ENCODE assay signal across 7 cellular contexts in the genomic region with DNA sequence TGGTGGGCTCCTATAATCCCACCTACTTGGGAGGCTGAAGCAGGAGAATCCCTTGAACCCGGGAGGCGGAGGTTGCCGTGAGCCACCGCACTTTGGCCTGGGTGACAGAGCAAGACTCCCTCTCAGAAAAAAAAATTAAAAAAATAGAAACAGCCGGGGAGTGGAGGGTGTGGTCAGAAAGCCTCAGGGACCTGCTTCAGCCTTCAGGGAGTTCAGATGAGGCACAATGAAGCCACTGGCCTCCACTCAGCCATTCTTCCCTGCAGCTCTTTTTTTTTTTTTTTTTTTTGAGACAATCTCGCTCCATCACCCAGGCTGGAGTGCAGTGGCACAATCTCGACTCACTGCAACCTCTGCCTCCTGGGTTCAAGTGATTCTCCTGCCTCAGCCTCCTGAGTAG. TPM values are rescaled to one million over a fixed set of nuclear protein-coding genes. Genes with fewer than 3 reads are reported as not detected.
DNase-seq lines count a peak whose midpoint lies in the region; TF ChIP-seq lines count a peak whose summit lies in the region.
"Not testable (repeated sequence)": the region's sequence is repeated elsewhere in the genome, so short reads cannot be mapped to it uniquely, and the experiment has no call there.

No MANE protein-coding gene starts in this region.

- peak overlapping the region; percentile 76 for H3K27ac ChIP-seq in RWPE1
- peak overlapping the region; percentile 42 to 67 (median 60) for H3K27ac ChIP-seq in esophagus muscularis mucosa (replicated peaks in 1 of 4)
- H3K27ac ChIP-seq in osteoblast (ENCODE audit: low read depth, low read length), result not testable (repeated sequence)
- peak overlapping the region; percentile 73 for H3K27ac ChIP-seq in temporal lobe (ENCODE audit: low read depth, low read length)

- H3K27me3 ChIP-seq in adipocyte (replicated peaks; ENCODE audit: control insufficient read depth, insufficient read depth, low read length); esophagus muscularis mucosa; osteoblast (ENCODE audit: insufficient read depth, low read length): not testable (repeated sequence)

- TF ChIP-seq POLR2A in esophagus muscularis mucosa (IDR thresholded peaks at IDR 0.05; ENCODE audit: low read depth), result not testable (repeated sequence)

- H3K27me3 Mint-ChIP-seq in immature natural killer cell (ENCODE audit: low read depth in 3 of 3), result not testable (repeated sequence)

- 90% methylated on average over 7 of the region's 7 CpGs for WGBS in esophagus muscularis mucosa

- intact Hi-C loops in esophagus muscularis mucosa (cut with DNase I), result not testable (repeated sequence)

- H3K9me3 Mint-ChIP-seq in immature natural killer cell, result not testable (repeated sequence)

- not testable (repeated sequence) for H3K4me3 Mint-ChIP-seq in immature natural killer cell

- not testable (repeated sequence) for H4K20me1 ChIP-seq in osteoblast (ENCODE audit: insufficient read depth, low read length)

- CTCF ChIA-PET in RWPE1 (lab: Yijun Ruan, JAX), result not testable (repeated sequence)

- H3K79me2 ChIP-seq in osteoblast (ENCODE audit: insufficient read depth, low read length), result peaks cover 30% of the 10 kb centered on the region

- not testable (repeated sequence) for H2AFZ ChIP-seq in osteoblast (ENCODE audit: low read length)

- H3K4me1 Mint-ChIP-seq in immature natural killer cell, result peaks cover 42 to 45% of the 10 kb centered on the region in 2 donors

- not testable (repeated sequence) for H3K4me2 ChIP-seq in osteoblast (ENCODE audit: insufficient read depth, low read length)

- H3K27ac Mint-ChIP-seq in immature natural killer cell, result peak overlapping the region; percentile 17 to 95 (median 90)

- H3K4me1 ChIP-seq in adipocyte (ENCODE audit: control insufficient read depth, insufficient read depth, low read length) (peaks cover 64% of the 10 kb centered on the region), esophagus muscularis mucosa (peaks cover 52 to 65% (median 57%) of the 10 kb centered on the region in 4 donors), osteoblast (ENCODE audit: insufficient read depth, low read length) (peaks cover 24% of the 10 kb centered on the region)

- not testable (repeated sequence) for H3K9me3 ChIP-seq in adipocyte (ENCODE audit: control insufficient read depth, low read length); esophagus muscularis mucosa; osteoblast (ENCODE audit: low read depth, low read length)

- TF ChIP-seq CTCF in RWPE1 (conservative IDR thresholded peaks at IDR 0.05; ENCODE audit: low read depth); esophagus muscularis mucosa (IDR thresholded peaks at IDR 0.05); osteoblast (IDR thresholded peaks at IDR 0.05; ENCODE audit: extremely low read depth, low read depth, low read length): not testable (repeated sequence)

- not testable (repeated sequence) for TF ChIP-seq EP300 in esophagus muscularis mucosa (IDR thresholded peaks at IDR 0.05)

- H3K36me3 Mint-ChIP-seq in immature natural killer cell, result peaks cover 19 to 27% (median 23%) of the 10 kb centered on the region in 3 donors

- not testable (repeated sequence) for H3K36me3 ChIP-seq in adipocyte (ENCODE audit: control insufficient read depth, insufficient read depth, low read length, severe bottlenecking); osteoblast (ENCODE audit: insufficient read depth, low read length)
- peaks cover 4 to 45% (median 26%) of the 10 kb centered on the region in 4 donors for H3K36me3 ChIP-seq in esophagus muscularis mucosa

- DNase-seq in GF-D8 (lab: John Stamatoyannopoulos, UW) (peak; percentile 44), osteoblast (ENCODE audit: insufficient read length, low spot score, missing footprints) (peak; percentile 73)
- not testable (repeated sequence) for DNase-seq in RWPE1 (ENCODE audit: low spot score); adipocyte (ENCODE audit: low read depth); esophagus muscularis mucosa (ENCODE audit: extremely low spot score); immature natural killer cell

- not testable (repeated sequence) for H3K4me3 ChIP-seq in adipocyte (ENCODE audit: low read length); esophagus muscularis mucosa; osteoblast (ENCODE audit: insufficient read depth, low read length)

- POLR2A ChIA-PET in RWPE1 (lab: Yijun Ruan, JAX; ENCODE audit: low non-redundant PET), result interaction anchor here (0.6 kb wide), 1 partner anchor 248 kb away, joined by 3 read pairs; no protein-coding TSS in a partner anchor

- peak overlapping the region; percentile 68 for H3K9ac ChIP-seq in adipocyte (ENCODE audit: low read length)

RNA-seq across cellular contexts. Expression of a gene that starts 8.5 kb away (rescaled TPM):
- total RNA-seq in esophagus muscularis mucosa (10 to 100 TPM; 40.0 to 52.4 (median 40.5) TPM), osteoblast (11.8 and 13.8 TPM in 2 replicates), temporal lobe (9.1 TPM)
- polyA plus RNA-seq in immature natural killer cell, result 10 to 100 TPM; 25.0 to 31.7 (median 30.9) TPM

RNA-seq across cellular contexts. Expression of a gene that starts 43.1 kb away (rescaled TPM):
- 10 to 100 TPM in 3 of 4 donors, 1 to 10 TPM in 1; 8.0 to 18.4 (median 14.3) TPM for total RNA-seq in esophagus muscularis mucosa
- 10 to 100 TPM; 33.1 to 65.7 (median 40.6) TPM for polyA plus RNA-seq in immature natural killer cell
- total RNA-seq in osteoblast, result 8.3 TPM in 2 replicates
- total RNA-seq in temporal lobe, result 3.0 TPM
